8 cellular contexts compared by ENCODE assay signal in the genomic region with DNA sequence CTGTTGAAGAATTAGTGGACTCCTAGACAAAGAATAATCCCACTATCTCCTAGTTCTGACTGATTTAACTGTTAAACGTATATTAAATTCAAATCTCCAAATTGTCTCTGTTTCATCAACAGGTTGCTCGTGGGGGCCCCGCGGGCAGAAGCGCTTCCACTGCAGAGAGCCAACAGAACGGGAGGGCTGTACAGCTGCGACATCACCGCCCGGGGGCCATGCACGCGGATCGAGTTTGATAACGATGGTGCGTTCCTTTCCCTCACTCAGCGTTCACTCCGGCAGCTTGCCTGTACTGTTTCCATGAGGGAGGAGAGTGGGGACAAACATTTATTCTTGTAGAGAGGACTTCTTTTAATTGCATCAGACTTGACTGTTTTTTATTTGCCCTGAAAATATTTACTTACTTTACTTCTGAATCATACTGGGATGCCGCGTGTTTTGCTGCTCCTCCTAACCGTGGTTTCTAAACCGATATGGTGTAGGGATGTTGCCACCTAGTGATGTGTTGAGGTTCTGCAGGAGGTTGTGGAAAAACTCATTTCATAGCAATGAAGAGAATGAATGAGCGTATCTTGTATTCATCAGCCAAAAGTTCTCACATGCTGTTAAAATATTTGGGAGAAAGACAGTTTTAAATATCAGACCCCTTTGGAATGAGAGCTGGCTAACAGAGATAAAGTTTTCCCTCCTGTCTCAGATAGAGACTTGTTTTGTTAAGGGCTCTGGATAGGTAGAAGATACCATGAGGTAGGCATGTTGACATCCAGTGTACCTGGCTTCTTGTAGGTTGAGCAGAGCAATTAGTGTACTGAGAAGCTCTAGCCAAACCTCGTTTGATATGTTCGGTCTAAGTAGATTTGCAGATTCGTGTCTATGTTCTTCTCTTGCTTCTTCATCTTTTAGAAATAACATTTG. TPM values are rescaled to one million over a fixed set of nuclear protein-coding genes. Genes with fewer than 3 reads are reported as not detected.
DNase-seq lines count a peak whose midpoint lies in the region; ATAC-seq and FAIRE-seq lines count a peak whose summit lies in the region.

No MANE protein-coding gene starts in this region.

- H3K9me3 Mint-ChIP-seq in activated CD8-positive, alpha-beta memory T cell treated with anti-CD3 and anti-CD28 coated beads, Interleukin-2, amount 10 ng/mL, durations not matched to agents 7 days and 5 days (ENCODE audit: low read depth) = no peaks in the 10 kb centered on the region

- H3K9me3 ChIP-seq in NT2/D1 (ENCODE audit: insufficient read depth, low read length) = no peaks in the 10 kb centered on the region
- H3K9me3 ChIP-seq in mucosa of stomach (ENCODE audit: control insufficient read depth, low read length) = no peaks in the 10 kb centered on the region

- H3K4me1 ChIP-seq in NT2/D1 (ENCODE audit: insufficient read depth, insufficient read length) = peaks cover 15% of the 10 kb centered on the region
- peaks cover 48% of the 10 kb centered on the region for H3K4me1 ChIP-seq in mucosa of stomach (ENCODE audit: control insufficient read depth, insufficient read depth, low read length)

- CTCF ChIA-PET in activated CD8-positive, alpha-beta memory T cell treated with anti-CD3 and anti-CD28 coated beads, Interleukin-2, amount 10 ng/mL, durations not matched to agents 7 days and 5 days (lab: Charles Lee) = interaction anchor here (0.6 to 7.5 kb wide), 20 partner anchors 10 to 762 kb away, joined by 3 to 97 read pairs (median 5); partner anchors contain the start of gene ITGA6

- peaks cover 65% of the 10 kb centered on the region for H3K4me1 Mint-ChIP-seq in activated CD8-positive, alpha-beta memory T cell treated with anti-CD3 and anti-CD28 coated beads, Interleukin-2, amount 10 ng/mL, durations not matched to agents 7 days and 5 days

- no peaks in the 10 kb centered on the region for H3K36me3 Mint-ChIP-seq in activated CD8-positive, alpha-beta memory T cell treated with anti-CD3 and anti-CD28 coated beads, Interleukin-2, amount 10 ng/mL, durations not matched to agents 7 days and 5 days

- DNase-seq in DMS53 treated with DMSO at 0.1 percent for 48 hours (lab: John Stamatoyannopoulos, UW; ENCODE audit: unreplicated experiment) (peak; percentile 95), HT-29 (ENCODE audit: low spot score) (peak; percentile 90), NT2/D1 (ENCODE audit: low read depth, low spot score) (peak; percentile 50)
- peak; percentile 86 for DNase-seq in activated CD8-positive, alpha-beta memory T cell treated with anti-CD3 and anti-CD28 coated beads, Interleukin-2, amount 10 ng/mL, durations not matched to agents 7 days and 5 days
- peak; percentile 24 to 50 for DNase-seq in stimulated activated CD8-positive, alpha-beta memory T cell treated with anti-CD3 and anti-CD28 coated beads, Interleukin-7, amount 100 ng/mL, for 1 hour (ENCODE audit: low read depth in 2 of 2)

- H3K9ac ChIP-seq in NT2/D1 (ENCODE audit: insufficient read length, low read depth) (no peak overlapping the region), mucosa of stomach (ENCODE audit: low read length) (peak overlapping the region; percentile 4)

- peak; percentile 29 for ATAC-seq in activated CD8-positive, alpha-beta memory T cell treated with anti-CD3 and anti-CD28 coated beads, Interleukin-2, amount 10 ng/mL, durations not matched to agents 7 days and 5 days
- no peak for ATAC-seq in GM18867 (IDR thresholded peaks at IDR 0.05; ENCODE audit: unreplicated experiment)

- peak overlapping the region; percentile 14 for H3K4me3 Mint-ChIP-seq in activated CD8-positive, alpha-beta memory T cell treated with anti-CD3 and anti-CD28 coated beads, Interleukin-2, amount 10 ng/mL, durations not matched to agents 7 days and 5 days

- peak overlapping the region; percentile 39 for H3K27ac Mint-ChIP-seq in activated CD8-positive, alpha-beta memory T cell treated with anti-CD3 and anti-CD28 coated beads, Interleukin-2, amount 10 ng/mL, durations not matched to agents 7 days and 5 days

- peak; percentile 92 for FAIRE-seq in endometrium (lab: Jason Lieb, UNC)

- peaks cover 5% of the 10 kb centered on the region for H3K27me3 Mint-ChIP-seq in activated CD8-positive, alpha-beta memory T cell treated with anti-CD3 and anti-CD28 coated beads, Interleukin-2, amount 10 ng/mL, durations not matched to agents 7 days and 5 days

- H3K4me3 ChIP-seq in NT2/D1 (ENCODE audit: insufficient read length, low read depth) = no peak overlapping the region
- no peak overlapping the region for H3K4me3 ChIP-seq in mucosa of stomach (ENCODE audit: low read length)

- H3K27me3 ChIP-seq in NT2/D1 (ENCODE audit: insufficient read depth, insufficient read length) = no peaks in the 10 kb centered on the region
- no peaks in the 10 kb centered on the region for H3K27me3 ChIP-seq in mucosa of stomach (ENCODE audit: control insufficient read depth, insufficient read depth, low read length)

- H3K36me3 ChIP-seq in NT2/D1 (ENCODE audit: insufficient read depth, insufficient read length, low read length) = peaks cover 15% of the 10 kb centered on the region
- no peaks in the 10 kb centered on the region for H3K36me3 ChIP-seq in mucosa of stomach (ENCODE audit: control insufficient read depth, insufficient read depth, low read length)

RNA-seq across cellular contexts. Expression of gene ITGA6, which starts 38.3 kb away (rescaled TPM):
- 147 and 155 TPM in 2 replicates for total RNA-seq in HT-29 (2014; rRNA removed; shearing (Covaris generic))
- total RNA-seq in activated CD8-positive, alpha-beta memory T cell treated with anti-CD3 and anti-CD28 coated beads, Interleukin-2, amount 10 ng/mL, durations not matched to agents 7 days and 5 days = 1 to 10 TPM; 2.2 to 5.5 TPM

Comparison
In these comparisons a context has a peak if more than half of its experiments do, and no peak if none do; other contexts are left out.
1. DNase-seq: peak in every context shown above with its lines; median percentile 95 in DMS53 treated with DMSO at 0.1 percent for 48 hours; 90 in HT-29; 86 in activated CD8-positive, alpha-beta memory T cell treated with anti-CD3 and anti-CD28 coated beads, Interleukin-2, amount 10 ng/mL, durations not matched to agents 7 days and 5 days; 50 in NT2/D1; 37 in stimulated activated CD8-positive, alpha-beta memory T cell treated with anti-CD3 and anti-CD28 coated beads, Interleukin-7, amount 100 ng/mL, for 1 hour.
2. RNA of gene ITGA6, which starts 38.3 kb away (total RNA-seq): 147 to 155 TPM in HT-29; 2.2 to 5.5 TPM in activated CD8-positive, alpha-beta memory T cell treated with anti-CD3 and anti-CD28 coated beads, Interleukin-2, amount 10 ng/mL, durations not matched to agents 7 days and 5 days; every median in the first group is over 10 times any median in the second.